In genomic region chr17:70028397-70028796, GRCh38 we compare ENCODE assay signal across 38 cellular contexts. TPM values are rescaled to one million over a fixed set of nuclear protein-coding genes. Genes with fewer than 3 reads are reported as not detected.
"Had no signal": no experiment of that assay in that cellular context is flagged by ENCODE, and none has a peak within 500 bp of the region (broad histone marks: within the 10 kb centered on the region; RNA-seq: fewer than 3 reads in every experiment).

No MANE protein-coding gene starts in this region.

- H3K27me3 ChIP-seq: adrenal gland, brain microvascular endothelial cell, cardiac muscle cell, colonic mucosa, esophagus squamous epithelium, gastrocnemius medialis, heart left ventricle had no signal

- DNase-seq: activated CD4-positive, alpha-beta memory T cell treated with anti-CD3 and anti-CD28 coated beads for 36 hours; activated CD4-positive, alpha-beta T cell treated with anti-CD3 and anti-CD28 coated beads for 36 hours; activated CD4-positive, alpha-beta T cell treated with anti-CD3 and anti-CD28 coated beads, Interleukin-2, amount 10 ng/mL, durations not matched to agents 24 days and 14 days; activated CD4-positive, CD25-positive, alpha-beta regulatory T cell; activated CD4-positive, CD25-positive, alpha-beta regulatory T cell treated with anti-CD3 and anti-CD28 coated beads, Interleukin-2, amount 50 U/mL, for 72 hours; activated CD8-positive, alpha-beta memory T cell treated with anti-CD3 and anti-CD28 coated beads, Interleukin-2, amount 10 ng/mL, durations not matched to agents 7 days and 5 days; activated CD8-positive, alpha-beta memory T cell treated with anti-CD3 and anti-CD28 coated beads, Interleukin-2, amount 50 U/mL, for 4 hours; activated CD8-positive, alpha-beta T cell treated with anti-CD3 and anti-CD28 coated beads, Interleukin-2, amount 10 ng/mL, durations not matched to agents 7 days and 5 days; activated effector memory CD4-positive, alpha-beta T cell treated with anti-CD3 and anti-CD28 coated beads, Interleukin-2, amount 50 U/mL, for 16 hours; activated naive CD4-positive, alpha-beta T cell treated with anti-CD3 and anti-CD28 coated beads for 36 hours; activated naive CD8-positive, alpha-beta T cell treated with anti-CD3 and anti-CD28 coated beads for 36 hours; activated naive CD8-positive, alpha-beta T cell treated with anti-CD3 and anti-CD28 coated beads, Interleukin-2, amount 50 U/mL, for 24 hours; activated T-cell treated with anti-CD3 and anti-CD28 coated beads, Interleukin-2, amount 50 U/mL, for 1 hour; activated T-cell treated with anti-CD3 and anti-CD28 coated beads, Interleukin-2, amount 50 U/mL, for 48 hours; adrenal gland; amygdala; aorta; brain microvascular endothelial cell; central memory CD4-positive, alpha-beta T cell; cerebellar nuclear complex; colonic mucosa; effector CD8-positive, alpha-beta T cell; esophagus squamous epithelium; foreskin keratinocyte; gastrocnemius medialis; glutamatergic neuron; heart left ventricle; T-helper 2 cell had no signal

- ATAC-seq: activated CD4-positive, alpha-beta T cell treated with anti-CD3 and anti-CD28 coated beads for 36 hours; activated CD8-positive, alpha-beta memory T cell treated with anti-CD3 and anti-CD28 coated beads, Interleukin-2, amount 10 ng/mL, durations not matched to agents 7 days and 5 days; activated CD8-positive, alpha-beta T cell treated with anti-CD3 and anti-CD28 coated beads, Interleukin-2, amount 10 ng/mL, durations not matched to agents 7 days and 5 days; activated naive CD8-positive, alpha-beta T cell treated with anti-CD3 and anti-CD28 coated beads, Interleukin-2, amount 50 U/mL, for 24 hours; foreskin keratinocyte; gastrocnemius medialis; heart left ventricle had no signal

- H3K4me1 ChIP-seq: adrenal gland, colonic mucosa, esophagus squamous epithelium, foreskin keratinocyte, heart left ventricle had no signal

- H3K4me3 ChIP-seq: adrenal gland, cardiac muscle cell, colonic mucosa, esophagus squamous epithelium, gastrocnemius medialis, heart left ventricle had no signal

- H3K9me3 ChIP-seq: adrenal gland, colonic mucosa, esophagus squamous epithelium had no signal

- H3K27ac ChIP-seq: adrenal gland, brain microvascular endothelial cell, cardiac muscle cell, colonic mucosa, epithelial cell of prostate, esophagus squamous epithelium, foreskin keratinocyte, gastrocnemius medialis, heart left ventricle had no signal

- H3K36me3 ChIP-seq: adrenal gland, brain microvascular endothelial cell, cardiac muscle cell, colonic mucosa, esophagus squamous epithelium, gastrocnemius medialis, heart left ventricle had no signal

- FAIRE-seq: endometrium, endothelial cell of umbilical vein had no signal

RNA-seq across cellular contexts. Expression of gene KCNJ16, which starts 46.6 kb away (rescaled TPM):
- total RNA-seq: activated CD4-positive, alpha-beta memory T cell treated with anti-CD3 and anti-CD28 coated beads for 36 hours; activated CD4-positive, alpha-beta T cell treated with anti-CD3 and anti-CD28 coated beads for 36 hours; activated CD4-positive, alpha-beta T cell treated with anti-CD3 and anti-CD28 coated beads, Interleukin-2, amount 10 ng/mL, durations not matched to agents 24 days and 14 days; activated CD8-positive, alpha-beta memory T cell treated with anti-CD3 and anti-CD28 coated beads for 36 hours; activated CD8-positive, alpha-beta memory T cell treated with anti-CD3 and anti-CD28 coated beads, Interleukin-2, amount 10 ng/mL, durations not matched to agents 7 days and 5 days; activated CD8-positive, alpha-beta T cell treated with anti-CD3 and anti-CD28 coated beads, Interleukin-2, amount 10 ng/mL, durations not matched to agents 7 days and 5 days; activated naive CD4-positive, alpha-beta T cell treated with anti-CD3 and anti-CD28 coated beads for 36 hours; activated naive CD8-positive, alpha-beta T cell treated with anti-CD3 and anti-CD28 coated beads for 36 hours; activated T-helper 1 cell treated with anti-CD3 and anti-CD28 coated beads, Interleukin-12 subunit alpha, Interleukin-12 subunit beta, Interleukin-2, Interleukin-4 antibody, amounts not matched to agents 30 ng/mL and 10 ng/mL and 1 ng/mL, durations not matched to agents 14 hours and 24 hours and 36 hours; activated T-helper 2 cell treated with anti-CD3 and anti-CD28 coated beads, Interferon-gamma antibody, Interleukin-2, Interleukin-4, amounts not matched to agents 10 μg/mL and 5 μg/mL and 100 μg/mL, durations not matched to agents 14 hours and 24 hours and 36 hours; cardiac muscle cell; dermis microvascular lymphatic vessel endothelial cell; endothelial cell of umbilical vein; fibroblast of lung; foreskin keratinocyte; T-helper 1 cell treated with Interleukin-12 subunit alpha and Interleukin-12 subunit beta and Interleukin-4 antibody, amounts not matched to agents 30 ng/mL and 1 ng/mL, for 36 hours had no signal
- polyA plus RNA-seq: aorta, cardiac muscle cell, fibroblast of lung, foreskin keratinocyte had no signal
